ENCODE assay signal across 22 cellular contexts in the genomic region with DNA sequence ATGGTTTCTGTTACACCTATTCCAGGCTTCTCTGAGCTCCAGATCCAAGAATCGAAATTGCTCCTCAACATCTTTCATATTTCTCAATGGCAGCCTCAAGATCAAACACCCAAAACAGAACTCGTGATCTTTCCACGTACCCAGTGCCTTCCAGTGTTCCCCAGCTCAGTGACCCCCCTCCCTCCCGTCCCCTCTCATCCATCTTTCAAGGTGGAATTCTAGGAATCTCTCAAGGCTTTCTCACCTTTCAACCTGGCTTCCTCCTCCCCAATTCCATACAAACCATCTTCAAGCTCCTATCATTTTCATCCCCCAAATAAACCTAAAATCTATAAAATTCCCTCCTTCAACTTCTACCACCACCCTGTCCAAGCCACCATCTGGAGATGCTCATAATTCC.
DNase-seq lines count a peak whose midpoint lies in the region; TF ChIP-seq lines count a peak whose summit lies in the region.
"Had no signal": no experiment of that assay in that cellular context is flagged by ENCODE, and none has a peak within 500 bp of the region (broad histone marks: within the 10 kb centered on the region; RNA-seq: fewer than 3 reads in every experiment).

No MANE protein-coding gene starts in this region.

- no peak overlapping the region for H2AK5ac ChIP-seq in neuronal stem cell (ENCODE audit: low read depth, low read length)

- no peaks in the 10 kb centered on the region for H3K36me3 ChIP-seq in BLaER1 treated with 17β-estradiol and CSF1 and Interleukin-3, amounts not matched to agents 10 nM and 100 nM
- H3K36me3 ChIP-seq in endodermal cell (ENCODE audit: control insufficient read depth, insufficient read depth, low read length), result no peaks in the 10 kb centered on the region
- no peaks in the 10 kb centered on the region for H3K36me3 ChIP-seq in neuronal stem cell (replicated peaks in 1 of 2; ENCODE audit: control insufficient read depth in 2 of 2, insufficient read depth in 2 of 2, low read length in 2 of 2)
- H3K36me3 ChIP-seq: BE2C had no signal

- no peak overlapping the region for H3K14ac ChIP-seq in neuronal stem cell (ENCODE audit: low read length)

- peaks cover 10 to 62% (median 50%) of the 10 kb centered on the region in 10 experiments for H3K4me1 ChIP-seq in BLaER1 treated with 17β-estradiol and CSF1 and Interleukin-3, amounts not matched to agents 10 nM and 100 nM
- H3K4me1 ChIP-seq in endodermal cell (ENCODE audit: control insufficient read depth, insufficient read depth, low read length) (peaks cover 8% of the 10 kb centered on the region), neuronal stem cell (ENCODE audit: control insufficient read depth in 2 of 2, insufficient read depth in 1 of 2, low read depth in 1 of 2, low read length in 2 of 2) (peaks cover 0 to 16% of the 10 kb centered on the region in 2 donors)
- H3K4me1 ChIP-seq: A549, BE2C, Caco-2 had no signal

- no peaks in the 10 kb centered on the region for H4K20me1 ChIP-seq in BLaER1 treated with 17β-estradiol and CSF1 and Interleukin-3, amounts not matched to agents 10 nM and 100 nM

- peaks cover 0 to 68% (median 0%) of the 10 kb centered on the region in 11 experiments; a peak in 5 of 22 replicates for H3K27me3 ChIP-seq in BLaER1 treated with 17β-estradiol and CSF1 and Interleukin-3, amounts not matched to agents 10 nM and 100 nM
- H3K27me3 ChIP-seq in endodermal cell (ENCODE audit: control insufficient read depth, insufficient read depth, low read length, poor library complexity, severe bottlenecking) (no peaks in the 10 kb centered on the region), neuronal stem cell (ENCODE audit: control insufficient read depth in 3 of 3, insufficient read depth in 3 of 3, low read depth in 1 of 3, low read length in 3 of 3) (peaks cover 0 to 4% (median 0%) of the 10 kb centered on the region in 3 experiments)
- H3K27me3 ChIP-seq: BE2C had no signal

- H3K4me2 ChIP-seq in BLaER1 treated with 17β-estradiol and CSF1 and Interleukin-3, amounts not matched to agents 10 nM and 100 nM, result peak overlapping the region in 9 of 11 experiments; percentile 35 to 82 (median 76); a peak in 17 of 22 replicates
- no peak overlapping the region for H3K4me2 ChIP-seq in neuronal stem cell (ENCODE audit: insufficient read depth, low read length, poor library complexity, severe bottlenecking)
- H3K4me2 ChIP-seq: A549 had no signal

- H2BK5ac ChIP-seq in neuronal stem cell (ENCODE audit: low read length), result no peak overlapping the region

- no peak overlapping the region for H3K18ac ChIP-seq in neuronal stem cell (ENCODE audit: low read length)

- H3K9me3 ChIP-seq in BLaER1 treated with 17β-estradiol and CSF1 and Interleukin-3, amounts not matched to agents 10 nM and 100 nM (replicated peaks in 1 of 11), result peaks cover 0 to under 1% (median 0%) of the 10 kb centered on the region in 11 experiments; a peak in 1 of 22 replicates
- H3K9me3 ChIP-seq in endodermal cell (ENCODE audit: control insufficient read depth, low read length) (no peaks in the 10 kb centered on the region), neuronal stem cell (replicated peaks in 1 of 2; ENCODE audit: control insufficient read depth in 2 of 2, insufficient read depth in 1 of 2, low read depth in 1 of 2, low read length in 2 of 2) (no peaks in the 10 kb centered on the region)
- H3K9me3 ChIP-seq: A549, BE2C, Caco-2 had no signal

- peak overlapping the region in 1 of 11 experiments; percentile 51; a peak in 3 of 22 replicates for H3K27ac ChIP-seq in BLaER1 treated with 17β-estradiol and CSF1 and Interleukin-3, amounts not matched to agents 10 nM and 100 nM
- H3K27ac ChIP-seq in endodermal cell (ENCODE audit: low read depth, low read length) (no peak overlapping the region), neuronal stem cell (replicated peaks; ENCODE audit: low read length) (no peak overlapping the region)
- H3K27ac ChIP-seq: C4-2B had no signal

- 0 out of 20 replicates have a peak overlapping the region, but pooled peaks of 1 of the 10 experiments have one; percentile 3 for H3K4me3 ChIP-seq in BLaER1 treated with 17β-estradiol and CSF1 and Interleukin-3, amounts not matched to agents 10 nM and 100 nM
- H3K4me3 ChIP-seq in endodermal cell (ENCODE audit: low read length) (no peak overlapping the region), neuronal stem cell (ENCODE audit: low read length in 2 of 2) (no peak overlapping the region)
- H3K4me3 ChIP-seq: A549, GM12878 had no signal

- no peak overlapping the region for H3K4ac ChIP-seq in neuronal stem cell (ENCODE audit: low read length)

- H3K36me3 Mint-ChIP-seq in endodermal cell (ENCODE audit: low read depth) (no peaks in the 10 kb centered on the region), nephron (ENCODE audit: low read depth) (no peaks in the 10 kb centered on the region)
- H3K36me3 Mint-ChIP-seq: CD4-positive, CD25-positive, alpha-beta regulatory T cell; CD8-positive, alpha-beta T cell had no signal

- no peaks in the 10 kb centered on the region for H3K9me3 Mint-ChIP-seq in endodermal cell
- no peaks in the 10 kb centered on the region for H3K9me3 Mint-ChIP-seq in nephron
- H3K9me3 Mint-ChIP-seq: CD8-positive, alpha-beta T cell had no signal

- no peak overlapping the region for H2BK12ac ChIP-seq in neuronal stem cell (ENCODE audit: low read length)

- H3K27ac Mint-ChIP-seq in endodermal cell (no peak overlapping the region), nephron (peak overlapping the region; percentile 1 to 95 (median 84))
- H3K27ac Mint-ChIP-seq: CD8-positive, alpha-beta T cell had no signal

- no peak overlapping the region for H2AFZ ChIP-seq in neuronal stem cell (ENCODE audit: low read length)

- TF ChIP-seq CTCF in endodermal cell (conservative IDR thresholded peaks at IDR 0.05), result no peak
- no peak for TF ChIP-seq CTCF in nephron (IDR thresholded peaks at IDR 0.05; ENCODE audit: unreplicated experiment in 3 of 3)

- 84 to 100% methylated on average over 2 to 4 of the region's 4 CpGs for WGBS in endodermal cell (ENCODE audit: insufficient coverage in 1 of 2, insufficient read length in 1 of 2), 2 experiments
- WGBS in neuronal stem cell (ENCODE audit: extremely low coverage in 2 of 2, insufficient read length in 2 of 2, insufficient replicate concordance in 1 of 2), 2 donors, result no CpG with 5 or more reads among the region's 4 CpGs

- no peaks in the 10 kb centered on the region for H3K79me1 ChIP-seq in neuronal stem cell (ENCODE audit: low read depth, low read length)

- H2BK15ac ChIP-seq in neuronal stem cell (ENCODE audit: low read length), result no peak overlapping the region

- H3K23ac ChIP-seq in neuronal stem cell (ENCODE audit: low read depth, low read length, poor library complexity), result no peak overlapping the region

- H3K4me3 Mint-ChIP-seq in endodermal cell (no peak overlapping the region), nephron (no peak overlapping the region)
- H3K4me3 Mint-ChIP-seq: CD4-positive, CD25-positive, alpha-beta regulatory T cell; CD8-positive, alpha-beta T cell had no signal

- H4K91ac ChIP-seq in neuronal stem cell (ENCODE audit: low read depth, low read length, poor library complexity), result no peak overlapping the region

- no peak overlapping the region for H2BK120ac ChIP-seq in neuronal stem cell (ENCODE audit: low read depth, low read length)

- H3K27me3 Mint-ChIP-seq in endodermal cell (ENCODE audit: insufficient read depth) (peaks cover 2% of the 10 kb centered on the region), nephron (ENCODE audit: low read depth) (no peaks in the 10 kb centered on the region)

- DNase-seq in endodermal cell, result peak; percentile 68
- DNase-seq in NOMO-1 treated with DMSO at 0.1 percent for 48 hours (lab: John Stamatoyannopoulos, UW; ENCODE audit: unreplicated experiment), result no peak
- no peak for DNase-seq in DMS79 treated with DMSO at 0.1 percent for 48 hours (lab: John Stamatoyannopoulos, UW)
- no peak for DNase-seq in neuronal stem cell (ENCODE audit: low spot score)
- no peak for DNase-seq in activated naive CD4-positive, alpha-beta T cell treated with Interleukin-2 at 50 U/mL for 16 hours
- DNase-seq: 8988T; ACHN; AML-193; BE2C; Caco-2; CD4-positive, CD25-positive, alpha-beta regulatory T cell; CD8-positive, alpha-beta T cell; DMS153; EL; GDM1; GOT3; HCEC 1CT had no signal

- no peak overlapping the region for H4K8ac ChIP-seq in neuronal stem cell (ENCODE audit: low read depth, low read length)

- H3K9ac ChIP-seq in BLaER1 treated with 17β-estradiol and CSF1 and Interleukin-3, amounts not matched to agents 10 nM and 100 nM, result no peak overlapping the region
- H3K9ac ChIP-seq in endodermal cell (ENCODE audit: extremely low read depth, low read length, poor library complexity, severe bottlenecking), result no peak overlapping the region
- H3K9ac ChIP-seq in neuronal stem cell (ENCODE audit: low read depth, low read length, poor library complexity), result no peak overlapping the region

- H3K4me1 Mint-ChIP-seq in endodermal cell, result peaks cover 28% of the 10 kb centered on the region
- H3K4me1 Mint-ChIP-seq in nephron, result peaks cover 47% of the 10 kb centered on the region
